Comparison of ENCODE assay signal across 29 cellular contexts in genomic region chr9:112054916-112055315, GRCh38.
"Had no signal": no experiment of that assay in that cellular context is flagged by ENCODE, and none has a peak within 500 bp of the region (broad histone marks: within the 10 kb centered on the region; RNA-seq: fewer than 3 reads in every experiment).

No MANE protein-coding gene starts in this region.

- H3K27ac ChIP-seq: left lung, lower lobe of right lung, pancreas, prostate gland, tibial nerve, uterus had no signal

- DNase-seq: hippocampal formation; immature natural killer cell; kidney; left colon; left lung; lower lobe of right lung; mammary epithelial cell; midbrain; mucosa of descending colon; naive thymus-derived CD8-positive, alpha-beta T cell; nucleus accumbens; pancreas; posterior cingulate gyrus; retina; right cardiac atrium; small intestine; stimulated activated CD4-positive, alpha-beta T cell treated with anti-CD3 and anti-CD28 coated beads, Interleukin-1b, Interleukin-23, amount 100 ng/mL, for 48 hours; stimulated activated CD4-positive, alpha-beta T cell treated with anti-CD3 and anti-CD28 coated beads, Interleukin-2, amount 100 ng/mL, for 48 hours; stimulated activated CD4-positive, alpha-beta T cell treated with anti-CD3 and anti-CD28 coated beads, Interleukin-4, amount 100 ng/mL, for 4 hours; stimulated activated CD8-positive, alpha-beta memory T cell treated with anti-CD3 and anti-CD28 coated beads, Interleukin-4, amount 100 ng/mL, for 48 hours; stimulated activated naive CD4-positive, alpha-beta T cell treated with Interleukin-2 at 50 U/mL for 16 hours; stimulated activated naive CD8-positive, alpha-beta T cell treated with anti-CD3 and anti-CD28 coated beads, Interleukin-15, amount 100 ng/mL, for 72 hours; substantia nigra; uterus had no signal

- H3K9me3 ChIP-seq: left lung, lower lobe of right lung, mucosa of descending colon, pancreas, prostate gland, tibial nerve, uterus had no signal

- H3K36me3 ChIP-seq: left lung, lower lobe of right lung, pancreas, prostate gland, tibial nerve, uterus had no signal

- H3K4me1 ChIP-seq: prostate gland had no signal

- ATAC-seq: left colon; left lung; lower lobe of right lung; mucosa of descending colon; naive thymus-derived CD8-positive, alpha-beta T cell; pancreas; right cardiac atrium; sciatic nerve; stimulated activated memory B cell treated with anti-CD40 and anti-IgM and Interleukin-4, amounts not matched to agents 10 μg/mL and 1 μg/mL and 100 μg/mL, for 72 hours; stimulated activated naive CD8-positive, alpha-beta T cell treated with anti-CD3 and anti-CD28 coated beads, Interleukin-15, amount 100 ng/mL, for 72 hours had no signal

- H3K4me3 ChIP-seq: left lung, lower lobe of right lung, mucosa of descending colon, pancreas, prostate gland, tibial nerve, uterus had no signal

- H3K27me3 ChIP-seq: left lung, pancreas, tibial nerve, uterus had no signal

- FAIRE-seq: islet of Langerhans, kidney, pancreas, small intestine had no signal
